In genomic region chrX:25144043-25144940, GRCh38 we compare ENCODE assay signal across 8 cellular contexts.
A peak's percentile ranks its signal among the peaks of the same experiment; 100 is the strongest.
DNase-seq lines count a peak whose midpoint lies in the region; ATAC-seq and TF ChIP-seq lines count a peak whose summit lies in the region.

No MANE protein-coding gene starts in this region.

- H3K79me2 ChIP-seq in mesendoderm (ENCODE audit: control insufficient read depth, insufficient read depth, low read length) = no peaks in the 10 kb centered on the region

- ATAC-seq in natural killer cell = peak in 1 of 3 donors; percentile 43
- ATAC-seq in natural killer cell treated with Interleukin-12 subunit alpha and Interleukin-12 subunit beta and Interleukin-15 and Interleukin-18, amount 100 ng/mL, for 72 hours = no peak
- ATAC-seq in effector memory CD8-positive, alpha-beta T cell (replicated peaks) = no peak
- no peak for ATAC-seq in stimulated activated naive CD8-positive, alpha-beta T cell treated with anti-CD3 and anti-CD28 coated beads, Interleukin-15, Interleukin-2, amounts not matched to agents 100 U/mL and 50 U/mL, for 24 hours

- no peak overlapping the region for H3K4me3 Mint-ChIP-seq in natural killer cell
- no peak overlapping the region for H3K4me3 Mint-ChIP-seq in natural killer cell treated with Interleukin-12 subunit alpha and Interleukin-12 subunit beta and Interleukin-15 and Interleukin-18, amount 100 ng/mL, for 72 hours
- H3K4me3 Mint-ChIP-seq in effector memory CD8-positive, alpha-beta T cell = no peak overlapping the region

- no peak overlapping the region for H4K5ac ChIP-seq in mesendoderm (ENCODE audit: low read length)

- peaks cover 6 to 43% of the 10 kb centered on the region in 2 donors for H3K27me3 Mint-ChIP-seq in natural killer cell (ENCODE audit: low read depth in 2 of 2)
- peaks cover 0 to 17% of the 10 kb centered on the region in 2 donors for H3K27me3 Mint-ChIP-seq in natural killer cell treated with Interleukin-12 subunit alpha and Interleukin-12 subunit beta and Interleukin-15 and Interleukin-18, amount 100 ng/mL, for 72 hours
- peaks cover 6 to 11% of the 10 kb centered on the region in 2 donors for H3K27me3 Mint-ChIP-seq in effector memory CD8-positive, alpha-beta T cell

- WGBS in mesendoderm (ENCODE audit: extremely low coverage, insufficient coverage, low lambda C conversion rate) = no CpG with 5 or more reads among the region's 19 CpGs

- no peak overlapping the region for H3K27ac ChIP-seq in mesendoderm (ENCODE audit: low read depth, low read length)

- H3K36me3 ChIP-seq in mesendoderm (ENCODE audit: control insufficient read depth, insufficient read depth, low read length) = no peaks in the 10 kb centered on the region

- H3K79me1 ChIP-seq in mesendoderm (ENCODE audit: low read length) = no peaks in the 10 kb centered on the region

- no peaks in the 10 kb centered on the region for H3K4me1 ChIP-seq in mesendoderm (ENCODE audit: control insufficient read depth, low read depth, low read length)

- no peak overlapping the region for H2BK15ac ChIP-seq in mesendoderm (replicated peaks; ENCODE audit: low read depth)

- H2BK5ac ChIP-seq in mesendoderm (ENCODE audit: low read length) = no peak overlapping the region

- no peak overlapping the region for H3K4me3 ChIP-seq in mesendoderm (ENCODE audit: low read length)

- H3K4me2 ChIP-seq in mesendoderm (ENCODE audit: low read length) = no peak overlapping the region

- intact Hi-C loops in natural killer cell (cut with micrococcal nuclease) = loop anchor here (5.0 kb wide), 1 partner anchor 772 kb away; no protein-coding TSS in a partner anchor

- H3K27me3 ChIP-seq in mesendoderm (ENCODE audit: insufficient read depth, low read length, poor library complexity) = no peaks in the 10 kb centered on the region

- no peak overlapping the region for H3K23ac ChIP-seq in mesendoderm (ENCODE audit: low read length)

- H3K9ac ChIP-seq in mesendoderm (ENCODE audit: low read length) = no peak overlapping the region

- no peak overlapping the region for H4K8ac ChIP-seq in mesendoderm (ENCODE audit: low read depth, low read length)

- H3K56ac ChIP-seq in mesendoderm (ENCODE audit: low read length) = no peak overlapping the region

- no peak overlapping the region for H2BK120ac ChIP-seq in mesendoderm (ENCODE audit: low read depth, low read length)

- no peaks in the 10 kb centered on the region for H3K9me3 Mint-ChIP-seq in natural killer cell
- H3K9me3 Mint-ChIP-seq in natural killer cell treated with Interleukin-12 subunit alpha and Interleukin-12 subunit beta and Interleukin-15 and Interleukin-18, amount 100 ng/mL, for 72 hours = no peaks in the 10 kb centered on the region
- H3K9me3 Mint-ChIP-seq in effector memory CD8-positive, alpha-beta T cell = no peaks in the 10 kb centered on the region

- no peaks in the 10 kb centered on the region for H3K4me1 Mint-ChIP-seq in natural killer cell
- H3K4me1 Mint-ChIP-seq in natural killer cell treated with Interleukin-12 subunit alpha and Interleukin-12 subunit beta and Interleukin-15 and Interleukin-18, amount 100 ng/mL, for 72 hours (ENCODE audit: low read depth in 2 of 2) = no peaks in the 10 kb centered on the region
- no peaks in the 10 kb centered on the region for H3K4me1 Mint-ChIP-seq in effector memory CD8-positive, alpha-beta T cell (ENCODE audit: low read depth in 2 of 2)

- H3K36me3 Mint-ChIP-seq in natural killer cell = no peaks in the 10 kb centered on the region
- no peaks in the 10 kb centered on the region for H3K36me3 Mint-ChIP-seq in natural killer cell treated with Interleukin-12 subunit alpha and Interleukin-12 subunit beta and Interleukin-15 and Interleukin-18, amount 100 ng/mL, for 72 hours
- no peaks in the 10 kb centered on the region for H3K36me3 Mint-ChIP-seq in effector memory CD8-positive, alpha-beta T cell (ENCODE audit: insufficient read depth)

- TF ChIP-seq CTCF in natural killer cell (IDR thresholded peaks at IDR 0.05) = peak; percentile 55

- H3K27ac Mint-ChIP-seq in natural killer cell = no peak overlapping the region
- H3K27ac Mint-ChIP-seq in natural killer cell treated with Interleukin-12 subunit alpha and Interleukin-12 subunit beta and Interleukin-15 and Interleukin-18, amount 100 ng/mL, for 72 hours = no peak overlapping the region
- H3K27ac Mint-ChIP-seq in effector memory CD8-positive, alpha-beta T cell = no peak overlapping the region

- no peak overlapping the region for H3K18ac ChIP-seq in mesendoderm (ENCODE audit: low read length)

- no peak overlapping the region for H2AK5ac ChIP-seq in mesendoderm (ENCODE audit: low read length)

- DNase-seq in natural killer cell = peak; percentile 15
- no peak for DNase-seq in natural killer cell treated with Interleukin-12 subunit alpha and Interleukin-12 subunit beta and Interleukin-15 and Interleukin-18, amount 100 ng/mL, for 72 hours (ENCODE audit: low spot score)
- peak; percentile 32 for DNase-seq in NCI-H1694 treated with DMSO at 0.1 percent for 48 hours (lab: John Stamatoyannopoulos, UW)
- peak; percentile 5 to 20 for DNase-seq in activated CD4-positive, alpha-beta T cell treated with anti-CD3 and anti-CD28 coated beads for 4 hours
- DNase-seq in effector memory CD8-positive, alpha-beta T cell = peak; percentile 1 to 4 (median 2)
- DNase-seq in mesendoderm = peak; percentile 32
- DNase-seq in stimulated activated naive CD8-positive, alpha-beta T cell treated with anti-CD3 and anti-CD28 coated beads, Interleukin-15, Interleukin-2, amounts not matched to agents 100 U/mL and 50 U/mL, for 24 hours = peak; percentile 37
- DNase-seq in cerebellar nuclear complex (lab: John Stamatoyannopoulos, UW) = no peak

- H3K4ac ChIP-seq in mesendoderm (ENCODE audit: low read depth, low read length) = no peak overlapping the region

Comparison
In these comparisons a context has a peak if more than half of its experiments do, and no peak if none do; other contexts are left out.
1. DNase-seq: peak in natural killer cell (single experiment), NCI-H1694 treated with DMSO at 0.1 percent for 48 hours (single experiment), activated CD4-positive, alpha-beta T cell treated with anti-CD3 and anti-CD28 coated beads for 4 hours (2 of 2), effector memory CD8-positive, alpha-beta T cell (3 of 3), mesendoderm (single experiment) and stimulated activated naive CD8-positive, alpha-beta T cell treated with anti-CD3 and anti-CD28 coated beads, Interleukin-15, Interleukin-2, amounts not matched to agents 100 U/mL and 50 U/mL, for 24 hours (single experiment); none in natural killer cell treated with Interleukin-12 subunit alpha and Interleukin-12 subunit beta and Interleukin-15 and Interleukin-18, amount 100 ng/mL, for 72 hours (single experiment) and cerebellar nuclear complex (0 of 2).